Comparison of ENCODE assay signal across 26 cellular contexts in the genomic region with DNA sequence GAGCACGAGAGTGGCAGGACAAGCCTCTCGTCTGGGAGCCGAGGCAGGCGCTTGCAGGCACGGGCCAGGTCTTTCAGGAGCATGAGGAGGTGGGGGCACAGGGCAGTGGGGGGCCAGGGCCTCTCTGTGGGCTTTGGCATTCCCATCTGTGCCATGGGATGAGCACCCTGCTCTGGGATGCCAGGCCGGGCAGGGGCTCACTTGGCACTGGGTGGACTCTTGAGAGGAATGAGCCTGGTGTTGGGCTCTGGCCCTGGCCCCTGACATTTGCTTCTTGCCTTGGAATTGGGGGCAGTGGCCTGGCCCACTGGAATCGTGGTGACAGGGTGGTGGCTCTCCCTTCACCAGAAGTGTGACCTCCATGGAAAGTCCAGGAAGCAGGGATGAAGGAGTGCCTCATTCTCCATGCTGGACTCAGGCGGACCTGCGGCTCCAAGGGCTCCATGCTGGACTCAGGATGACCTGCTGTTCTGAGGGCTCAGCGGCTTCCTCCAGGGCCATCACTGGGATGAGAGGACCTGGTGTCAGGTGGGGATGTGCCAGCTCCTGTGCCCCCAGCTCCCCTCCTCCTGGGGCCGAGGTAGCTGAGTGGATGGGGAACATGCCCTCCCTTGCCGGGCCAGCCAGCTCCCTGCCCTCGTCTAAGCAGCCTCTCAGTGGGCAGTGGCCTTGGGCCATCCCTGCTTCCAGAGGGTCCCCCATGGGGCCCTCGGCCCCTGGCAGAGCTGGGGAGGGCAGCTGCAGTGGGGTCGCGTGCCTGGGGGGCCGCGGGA.
DNase-seq lines count a peak whose midpoint lies in the region; ATAC-seq and TF ChIP-seq lines count a peak whose summit lies in the region.
"Had no signal": no experiment of that assay in that cellular context is flagged by ENCODE, and none has a peak within 500 bp of the region (broad histone marks: within the 10 kb centered on the region; RNA-seq: fewer than 3 reads in every experiment).

No MANE protein-coding gene starts in this region.

- H3K4me1 ChIP-seq in left ventricle myocardium inferior = peaks cover 12% of the 10 kb centered on the region
- H3K4me1 ChIP-seq in upper lobe of right lung = no peaks in the 10 kb centered on the region
- no peaks in the 10 kb centered on the region for H3K4me1 ChIP-seq in thyroid gland
- H3K4me1 ChIP-seq: esophagus muscularis mucosa, foreskin keratinocyte had no signal

- DNase-seq in cardiac septum (ENCODE audit: low spot score) (peak; percentile 66), left ventricle myocardium inferior (no peak), coronary artery (ENCODE audit: low spot score) (peak; percentile 52), mesenteric fat pad (ENCODE audit: low spot score) (peak; percentile 85), upper lobe of right lung (peak; percentile 58), thyroid gland (no peak), RWPE1 (ENCODE audit: low spot score) (no peak)
- DNase-seq: activated CD4-positive, alpha-beta T cell treated with anti-CD3 and anti-CD28 coated beads for 1 hour; activated CD8-positive, alpha-beta T cell treated with anti-CD3 and anti-CD28 coated beads for 36 hours; activated T-cell treated with anti-CD3 and anti-CD28 coated beads for 4 hours; anterior cingulate cortex; caudate nucleus; EL; foreskin keratinocyte; HFFc6; hippocampal formation; immature natural killer cell; NCI-H146; NCI-H446; NCI-H774; occipital lobe; stimulated activated CD4-positive, alpha-beta T cell treated with anti-CD3 and anti-CD28 coated beads, Interleukin-2, amount 100 ng/mL, for 24 hours had no signal

- no peak for ATAC-seq in upper lobe of right lung
- ATAC-seq: activated CD8-positive, alpha-beta T cell treated with anti-CD3 and anti-CD28 coated beads for 36 hours; foreskin keratinocyte; GM12878; naive thymus-derived CD8-positive, alpha-beta T cell had no signal

- H3K4me3 ChIP-seq in left ventricle myocardium inferior = no peak overlapping the region
- H3K4me3 ChIP-seq in coronary artery = no peak overlapping the region
- no peak overlapping the region for H3K4me3 ChIP-seq in upper lobe of right lung
- no peak overlapping the region for H3K4me3 ChIP-seq in thyroid gland (replicated peaks in 1 of 3)
- H3K4me3 ChIP-seq: esophagus muscularis mucosa, GM12878 had no signal

- intact Hi-C loops in cardiac septum (cut with DNase I) (no loop called here), left ventricle myocardium inferior (cut with micrococcal nuclease) (no loop called here), upper lobe of right lung (cut with DNase I) (no loop called here), thyroid gland (cut with DNase I) (no loop called here)

- H3K36me3 ChIP-seq in left ventricle myocardium inferior (no peaks in the 10 kb centered on the region), upper lobe of right lung (no peaks in the 10 kb centered on the region), thyroid gland (no peaks in the 10 kb centered on the region)
- H3K36me3 ChIP-seq: esophagus muscularis mucosa had no signal

- CTCF ChIA-PET in RWPE1 (lab: Yijun Ruan, JAX) = interaction anchor here (0.7 kb wide), 1 partner anchor 13 kb away, joined by 5 read pairs; no protein-coding TSS in a partner anchor

- 87 to 91% methylated on average over 5 to 11 of the region's 18 CpGs for WGBS in thyroid gland, 2 donors

- H3K27ac ChIP-seq in left ventricle myocardium inferior (replicated peaks) = no peak overlapping the region
- H3K27ac ChIP-seq in coronary artery = no peak overlapping the region
- H3K27ac ChIP-seq in upper lobe of right lung = no peak overlapping the region
- no peak overlapping the region for H3K27ac ChIP-seq in thyroid gland
- no peak overlapping the region for H3K27ac ChIP-seq in RWPE1
- H3K27ac ChIP-seq: C4-2B, esophagus muscularis mucosa, foreskin keratinocyte had no signal

- no peak for TF ChIP-seq CTCF in left ventricle myocardium inferior (IDR thresholded peaks at IDR 0.05; ENCODE audit: borderline replicate concordance)
- TF ChIP-seq CTCF in coronary artery (IDR thresholded peaks at IDR 0.05) = no peak
- no peak for TF ChIP-seq CTCF in upper lobe of right lung (IDR thresholded peaks at IDR 0.05)
- no peak for TF ChIP-seq CTCF in thyroid gland (IDR thresholded peaks at IDR 0.05)
- TF ChIP-seq CTCF in RWPE1 (conservative IDR thresholded peaks at IDR 0.05; ENCODE audit: low read depth) = no peak

- POLR2A ChIA-PET in RWPE1 (lab: Yijun Ruan, JAX; ENCODE audit: low non-redundant PET) = no interaction called here

- H3K27me3 ChIP-seq in left ventricle myocardium inferior (ENCODE audit: low read depth) = peaks cover 59% of the 10 kb centered on the region
- H3K27me3 ChIP-seq in upper lobe of right lung = peaks cover 4% of the 10 kb centered on the region
- no peaks in the 10 kb centered on the region for H3K27me3 ChIP-seq in thyroid gland
- H3K27me3 ChIP-seq: foreskin keratinocyte had no signal

- H3K9me3 ChIP-seq in left ventricle myocardium inferior (replicated peaks) (no peaks in the 10 kb centered on the region), upper lobe of right lung (no peaks in the 10 kb centered on the region), thyroid gland (no peaks in the 10 kb centered on the region)
- H3K9me3 ChIP-seq: esophagus muscularis mucosa had no signal

- no peak for TF ChIP-seq POLR2A in thyroid gland (IDR thresholded peaks at IDR 0.05)

Comparison
In these comparisons a context has a peak if more than half of its experiments do, and no peak if none do; other contexts are left out.
1. DNase-seq: peak in cardiac septum (single experiment), coronary artery (single experiment), mesenteric fat pad (single experiment) and upper lobe of right lung (single experiment); none in left ventricle myocardium inferior (single experiment), thyroid gland (0 of 2) and RWPE1 (single experiment).